27 cellular contexts compared by ENCODE assay signal in the genomic region with DNA sequence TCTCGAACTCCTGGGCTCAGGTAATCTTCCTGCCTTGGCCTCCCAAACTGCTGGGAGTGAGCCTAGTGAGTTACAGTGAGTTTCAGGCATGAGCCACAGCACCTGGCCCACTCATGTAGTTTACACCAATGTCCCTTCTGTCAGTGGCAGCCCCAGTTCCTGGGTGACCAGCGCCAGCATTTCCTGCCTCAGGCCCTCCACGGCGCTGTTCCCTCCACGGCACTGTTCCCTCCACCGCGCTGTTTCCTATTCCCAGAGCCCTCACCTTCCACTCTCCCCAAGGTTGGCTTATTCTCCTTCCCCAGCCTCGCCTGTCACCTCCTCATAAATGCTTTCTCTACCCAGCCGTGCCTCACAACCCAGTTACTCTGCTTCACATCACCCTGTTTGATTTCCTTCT. TPM values are rescaled to one million over a fixed set of nuclear protein-coding genes. Genes with fewer than 3 reads are reported as not detected.
A peak's percentile ranks its signal among the peaks of the same experiment; 100 is the strongest.
DNase-seq lines count a peak whose midpoint lies in the region; ATAC-seq lines count a peak whose summit lies in the region.
"Had no signal": no experiment of that assay in that cellular context is flagged by ENCODE, and none has a peak within 500 bp of the region (broad histone marks: within the 10 kb centered on the region; RNA-seq: fewer than 3 reads in every experiment).

No MANE protein-coding gene starts in this region.

- H3K27ac Mint-ChIP-seq in activated naive CD8-positive, alpha-beta T cell = peak overlapping the region; percentile 64
- no peak overlapping the region for H3K27ac Mint-ChIP-seq in activated naive CD8-positive, alpha-beta T cell treated with anti-CD3 and anti-CD28 coated beads for 36 hours
- peak overlapping the region; percentile 95 for H3K27ac Mint-ChIP-seq in T-helper 17 cell
- H3K27ac Mint-ChIP-seq in naive thymus-derived CD8-positive, alpha-beta T cell = peak overlapping the region; percentile 66 to 97 (median 80)
- H3K27ac Mint-ChIP-seq: activated CD4-positive, alpha-beta T cell treated with anti-CD3 and anti-CD28 coated beads for 36 hours; activated T-cell treated with anti-CD3 and anti-CD28 coated beads, Interleukin-2, amount 50 U/mL, for 72 hours had no signal

- H3K4me3 Mint-ChIP-seq in activated naive CD8-positive, alpha-beta T cell = peak overlapping the region; percentile 30
- H3K4me3 Mint-ChIP-seq in activated naive CD8-positive, alpha-beta T cell treated with anti-CD3 and anti-CD28 coated beads for 36 hours = no peak overlapping the region
- H3K4me3 Mint-ChIP-seq in T-helper 17 cell = peak overlapping the region; percentile 1
- H3K4me3 Mint-ChIP-seq in naive thymus-derived CD8-positive, alpha-beta T cell = peak overlapping the region in 9 of 10 donors; percentile 2 to 82 (median 53)
- H3K4me3 Mint-ChIP-seq: activated CD4-positive, alpha-beta T cell treated with anti-CD3 and anti-CD28 coated beads for 36 hours; activated T-cell treated with anti-CD3 and anti-CD28 coated beads, Interleukin-2, amount 50 U/mL, for 72 hours had no signal

- ATAC-seq in T-helper 17 cell (no peak), HG03139 (IDR thresholded peaks at IDR 0.05; ENCODE audit: unreplicated experiment) (no peak), HG03196 (IDR thresholded peaks at IDR 0.05; ENCODE audit: unreplicated experiment) (no peak)
- no peak for ATAC-seq in naive thymus-derived CD8-positive, alpha-beta T cell
- ATAC-seq: activated CD4-positive, alpha-beta T cell treated with anti-CD3 and anti-CD28 coated beads for 36 hours; activated T-cell treated with anti-CD3 and anti-CD28 coated beads, Interleukin-2, amount 50 U/mL, for 72 hours; HCT116; lower lobe of right lung; SK-N-SH treated with all-trans-retinoic acid at 6 μM for 48 hours had no signal

- no peaks in the 10 kb centered on the region for H3K9me3 Mint-ChIP-seq in activated naive CD8-positive, alpha-beta T cell (ENCODE audit: low read depth)
- peaks cover 3% of the 10 kb centered on the region for H3K9me3 Mint-ChIP-seq in activated naive CD8-positive, alpha-beta T cell treated with anti-CD3 and anti-CD28 coated beads for 36 hours
- peaks cover 0 to 4% (median 0%) of the 10 kb centered on the region in 9 donors for H3K9me3 Mint-ChIP-seq in naive thymus-derived CD8-positive, alpha-beta T cell

- H3K9me3 ChIP-seq in T-helper 17 cell (ENCODE audit: control insufficient read depth, low read length, poor library complexity, severe bottlenecking) = no peaks in the 10 kb centered on the region
- H3K9me3 ChIP-seq: lower lobe of right lung, right atrium auricular region, stomach, thyroid gland, vagina had no signal

- H3K36me3 Mint-ChIP-seq in activated naive CD8-positive, alpha-beta T cell = peaks cover 3% of the 10 kb centered on the region
- peaks cover 6% of the 10 kb centered on the region for H3K36me3 Mint-ChIP-seq in activated naive CD8-positive, alpha-beta T cell treated with anti-CD3 and anti-CD28 coated beads for 36 hours
- H3K36me3 Mint-ChIP-seq in T-helper 17 cell (ENCODE audit: low read depth) = peaks cover 3% of the 10 kb centered on the region
- H3K36me3 Mint-ChIP-seq in naive thymus-derived CD8-positive, alpha-beta T cell = peaks cover 0 to 5% (median 0%) of the 10 kb centered on the region in 3 donors

- H3K27me3 Mint-ChIP-seq in activated naive CD8-positive, alpha-beta T cell = no peaks in the 10 kb centered on the region
- H3K27me3 Mint-ChIP-seq in activated naive CD8-positive, alpha-beta T cell treated with anti-CD3 and anti-CD28 coated beads for 36 hours = peaks cover 9% of the 10 kb centered on the region
- no peaks in the 10 kb centered on the region for H3K27me3 Mint-ChIP-seq in T-helper 17 cell
- no peaks in the 10 kb centered on the region for H3K27me3 Mint-ChIP-seq in naive thymus-derived CD8-positive, alpha-beta T cell

- peaks cover 77% of the 10 kb centered on the region for H3K4me1 Mint-ChIP-seq in activated naive CD8-positive, alpha-beta T cell (ENCODE audit: low read depth)
- H3K4me1 Mint-ChIP-seq in activated naive CD8-positive, alpha-beta T cell treated with anti-CD3 and anti-CD28 coated beads for 36 hours = peaks cover 63% of the 10 kb centered on the region
- H3K4me1 Mint-ChIP-seq in T-helper 17 cell = peaks cover 58% of the 10 kb centered on the region
- H3K4me1 Mint-ChIP-seq in naive thymus-derived CD8-positive, alpha-beta T cell = peaks cover 44 to 92% (median 90%) of the 10 kb centered on the region in 4 donors

- no peak for DNase-seq in activated naive CD8-positive, alpha-beta T cell treated with anti-CD3 and anti-CD28 coated beads for 36 hours
- DNase-seq in T-helper 17 cell (no peak), T1000 (lab: John Stamatoyannopoulos, UW) (no peak)
- peak in 1 of 10 donors; percentile 15 for DNase-seq in naive thymus-derived CD8-positive, alpha-beta T cell
- DNase-seq in stimulated activated CD4-positive, alpha-beta T cell treated with anti-CD3 and anti-CD28 coated beads, Interleukin-2, amount 100 ng/mL, for 48 hours = no peak
- DNase-seq: activated CD4-positive, alpha-beta T cell treated with anti-CD3 and anti-CD28 coated beads for 36 hours; activated naive CD4-positive, alpha-beta T cell; activated T-cell treated with anti-CD3 and anti-CD28 coated beads, Interleukin-2, amount 50 U/mL, for 72 hours; amygdala; brain microvascular endothelial cell; lower lobe of right lung; MV-4-11; NCI-H1436 treated with DMSO at 0.1 percent for 48 hours; NCI-H226; NCI-H526 treated with DMSO at 0.1 percent for 48 hours; NK-92 treated with Interleukin-12 subunit alpha and Interleukin-12 subunit beta, amount 100 ng/mL, for 24 hours; Right ventricle myocardium superior; small intestine; stomach; thyroid gland had no signal

- POLR2A ChIA-PET in naive thymus-derived CD8-positive, alpha-beta T cell (lab: Charles Lee) = interaction anchor here (1.0 to 1.4 kb wide), 2 partner anchors 28 to 73 kb away, joined by 3 to 5 read pairs; a partner anchor contains a TSS

RNA-seq across cellular contexts. Expression of a gene that starts 32.6 kb away (rescaled TPM):
- 10 to 100 TPM; 24.9 to 29.8 TPM for total RNA-seq in activated naive CD8-positive, alpha-beta T cell treated with anti-CD3 and anti-CD28 coated beads for 36 hours
- total RNA-seq in T-helper 17 cell = 10 to 100 TPM; 10.2 to 14.3 TPM
- 10 to 100 TPM; 24.5 to 26.8 TPM for total RNA-seq in naive thymus-derived CD8-positive, alpha-beta T cell
- 10 to 100 TPM; 52.7 to 58.1 (median 55.6) TPM for polyA plus RNA-seq in naive thymus-derived CD8-positive, alpha-beta T cell

RNA-seq across cellular contexts. Expression of a gene that starts 44.6 kb away (rescaled TPM):
- 10 to 100 TPM; 23.8 to 24.6 TPM for total RNA-seq in activated naive CD8-positive, alpha-beta T cell treated with anti-CD3 and anti-CD28 coated beads for 36 hours
- total RNA-seq in T-helper 17 cell = under 1 TPM; 0.22 to 0.31 TPM
- under 1 TPM; 0.38 to 0.57 TPM for total RNA-seq in naive thymus-derived CD8-positive, alpha-beta T cell
- under 1 TPM in 2 of 3 donors, not detected in 1; 0.13 to 0.28 TPM for polyA plus RNA-seq in naive thymus-derived CD8-positive, alpha-beta T cell
- total RNA-seq: right atrium auricular region had no signal

Comparison
In these comparisons a context has a peak if more than half of its experiments do, and no peak if none do; other contexts are left out.
1. RNA of a gene that starts 44.6 kb away (total RNA-seq): 23.8 to 24.6 TPM in activated naive CD8-positive, alpha-beta T cell treated with anti-CD3 and anti-CD28 coated beads for 36 hours; 0.38 to 0.57 TPM in naive thymus-derived CD8-positive, alpha-beta T cell and 0.22 to 0.31 TPM in T-helper 17 cell; every median in the first group is over 10 times any median in the second.